1 cellular context compared by ENCODE assay signal in the genomic region with DNA sequence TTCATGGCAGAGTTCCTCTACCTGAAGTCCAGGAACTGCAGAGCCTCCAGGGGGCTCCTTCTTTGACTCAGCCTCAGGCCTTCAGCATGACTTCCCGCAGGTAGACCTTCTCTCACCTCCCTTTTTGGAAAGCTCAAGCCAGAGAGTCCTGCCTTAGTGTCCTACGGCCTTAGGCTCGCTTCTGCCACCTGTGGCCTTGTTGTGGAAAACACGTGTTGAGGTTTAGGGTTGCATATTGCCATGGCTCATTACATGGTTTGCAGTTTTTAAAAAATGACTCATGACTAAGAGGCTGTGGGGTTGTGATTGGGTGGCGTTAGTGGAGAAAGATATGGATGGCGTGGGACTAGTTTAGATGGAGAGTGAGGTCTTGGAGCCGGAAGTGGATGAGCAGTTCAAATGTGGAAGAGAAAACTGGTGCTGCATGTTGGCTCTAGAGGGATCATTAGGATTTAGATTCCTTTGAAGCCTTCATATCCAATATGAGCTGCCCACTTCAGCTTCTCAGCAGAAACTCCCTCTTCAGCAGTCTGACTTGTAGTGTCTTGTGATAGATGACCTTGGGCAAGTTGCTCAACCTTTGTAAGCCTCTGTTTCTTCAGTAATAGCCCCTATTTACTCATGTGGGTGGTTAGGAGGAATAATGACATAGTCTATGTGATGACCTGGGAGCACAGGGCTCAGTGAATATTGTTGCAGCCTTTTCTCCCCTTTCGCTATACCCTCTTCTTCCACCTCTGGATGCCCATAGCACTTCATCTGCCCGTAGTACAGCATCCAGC.
TF ChIP-seq lines count a peak whose summit lies in the region.

No MANE protein-coding gene starts in this region.

TF ChIP-seq in HepG2, 621 proteins besides CTCF, POLR2A, EP300 and RAD21 (continued from another document):
- TF ChIP-seq, protein P1, sequence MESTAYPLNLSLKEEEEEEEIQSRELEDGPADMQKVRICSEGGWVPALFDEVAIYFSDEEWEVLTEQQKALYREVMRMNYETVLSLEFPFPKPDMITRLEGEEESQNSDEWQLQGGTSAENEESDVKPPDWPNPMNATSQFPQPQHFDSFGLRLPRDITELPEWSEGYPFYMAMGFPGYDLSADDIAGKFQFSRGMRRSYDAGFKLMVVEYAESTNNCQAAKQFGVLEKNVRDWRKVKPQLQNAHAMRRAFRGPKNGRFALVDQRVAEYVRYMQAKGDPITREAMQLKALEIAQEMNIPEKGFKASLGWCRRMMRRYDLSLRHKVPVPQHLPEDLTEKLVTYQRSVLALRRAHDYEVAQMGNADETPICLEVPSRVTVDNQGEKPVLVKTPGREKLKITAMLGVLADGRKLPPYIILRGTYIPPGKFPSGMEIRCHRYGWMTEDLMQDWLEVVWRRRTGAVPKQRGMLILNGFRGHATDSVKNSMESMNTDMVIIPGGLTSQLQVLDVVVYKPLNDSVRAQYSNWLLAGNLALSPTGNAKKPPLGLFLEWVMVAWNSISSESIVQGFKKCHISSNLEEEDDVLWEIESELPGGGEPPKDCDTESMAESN (CRISPR knock-in tag; conservative IDR thresholded peaks at IDR 0.05), result no peak
- TF ChIP-seq YY1 (IDR thresholded peaks at IDR 0.05; ENCODE audit: insufficient read depth, insufficient replicate concordance, low read depth, low read length) (no peak), MXD3 (CRISPR knock-in tag; IDR thresholded peaks at IDR 0.05) (no peak), BORCS8-MEF2B (CRISPR knock-in tag; IDR thresholded peaks at IDR 0.05) (no peak), REPIN1 (CRISPR knock-in tag; IDR thresholded peaks at IDR 0.05; ENCODE audit: borderline replicate concordance, low read depth) (no peak), CEBPG (CRISPR knock-in tag; IDR thresholded peaks at IDR 0.05) (0 out of 2 replicates have a peak, but pooled peaks have one; percentile 20), ZNF747 (CRISPR knock-in tag; IDR thresholded peaks at IDR 0.05; ENCODE audit: borderline replicate concordance) (no peak), CREB1 (IDR thresholded peaks at IDR 0.05) (no peak), CREB1 (CRISPR knock-in tag; IDR thresholded peaks at IDR 0.05) (peak; percentile 48; the same call in 1 of the 2 replicates), STAG1 (CRISPR knock-in tag; IDR thresholded peaks at IDR 0.05) (peak; percentile 86), ZNF569 (CRISPR knock-in tag; IDR thresholded peaks at IDR 0.05; ENCODE audit: borderline replicate concordance) (no peak), PITX1 (CRISPR knock-in tag; IDR thresholded peaks at IDR 0.05) (peak; percentile 39; the same call in 1 of the 2 replicates), ZNF607 (CRISPR knock-in tag; IDR thresholded peaks at IDR 0.05; ENCODE audit: borderline replicate concordance) (no peak), POGZ (CRISPR knock-in tag; IDR thresholded peaks at IDR 0.05) (peak; percentile 33; the same call in 1 of the 2 replicates), ZNF451 (CRISPR knock-in tag; IDR thresholded peaks at IDR 0.05) (0 out of 2 replicates have a peak, but pooled peaks have one; percentile 32), TEAD3 (CRISPR knock-in tag; optimal IDR thresholded peaks at IDR 0.05; ENCODE audit: borderline replicate concordance) (peak; percentile 59), SNAPC5 (CRISPR knock-in tag; IDR thresholded peaks at IDR 0.05; ENCODE audit: borderline replicate concordance) (no peak), SMARCC2 (IDR thresholded peaks at IDR 0.05) (no peak), JARID2 (CRISPR knock-in tag; IDR thresholded peaks at IDR 0.05; ENCODE audit: insufficient replicate concordance) (no peak)
- TF ChIP-seq, protein P2, sequence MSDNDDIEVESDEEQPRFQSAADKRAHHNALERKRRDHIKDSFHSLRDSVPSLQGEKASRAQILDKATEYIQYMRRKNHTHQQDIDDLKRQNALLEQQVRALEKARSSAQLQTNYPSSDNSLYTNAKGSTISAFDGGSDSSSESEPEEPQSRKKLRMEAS (IDR thresholded peaks at IDR 0.05), result peak; percentile 69; the same call in 1 of the 2 replicates
- TF ChIP-seq, protein P3, sequence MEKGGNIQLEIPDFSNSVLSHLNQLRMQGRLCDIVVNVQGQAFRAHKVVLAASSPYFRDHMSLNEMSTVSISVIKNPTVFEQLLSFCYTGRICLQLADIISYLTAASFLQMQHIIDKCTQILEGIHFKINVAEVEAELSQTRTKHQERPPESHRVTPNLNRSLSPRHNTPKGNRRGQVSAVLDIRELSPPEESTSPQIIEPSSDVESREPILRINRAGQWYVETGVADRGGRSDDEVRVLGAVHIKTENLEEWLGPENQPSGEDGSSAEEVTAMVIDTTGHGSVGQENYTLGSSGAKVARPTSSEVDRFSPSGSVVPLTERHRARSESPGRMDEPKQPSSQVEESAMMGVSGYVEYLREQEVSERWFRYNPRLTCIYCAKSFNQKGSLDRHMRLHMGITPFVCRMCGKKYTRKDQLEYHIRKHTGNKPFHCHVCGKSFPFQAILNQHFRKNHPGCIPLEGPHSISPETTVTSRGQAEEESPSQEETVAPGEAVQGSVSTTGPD (CRISPR knock-in tag; IDR thresholded peaks at IDR 0.05), result no peak
TF ChIP-seq in HepG2: peak in this region for 26.
